19 cellular contexts compared by ENCODE assay signal in the genomic region with DNA sequence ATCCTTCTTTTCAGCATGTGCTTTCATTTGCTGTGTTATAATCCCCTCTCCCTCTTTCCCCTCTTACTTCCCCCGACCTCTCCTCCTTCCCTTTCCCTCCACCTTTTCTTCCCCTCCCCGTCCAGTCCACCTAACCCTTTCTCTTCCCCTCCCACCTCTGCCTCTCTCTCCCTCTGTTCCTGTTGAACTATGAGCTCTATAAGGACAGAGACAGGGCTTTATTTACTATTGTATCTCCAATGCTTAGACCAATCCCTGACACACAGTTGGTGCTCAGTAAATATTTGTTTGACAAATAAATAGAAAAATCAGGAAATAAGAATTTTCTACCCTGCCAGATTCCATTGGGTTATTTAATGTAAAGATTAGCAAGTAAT.
DNase-seq lines count a peak whose midpoint lies in the region; ATAC-seq and TF ChIP-seq lines count a peak whose summit lies in the region.
"Had no signal": no experiment of that assay in that cellular context is flagged by ENCODE, and none has a peak within 500 bp of the region (broad histone marks: within the 10 kb centered on the region; RNA-seq: fewer than 3 reads in every experiment).

No MANE protein-coding gene starts in this region.

- H3K27ac ChIP-seq in H9 (ENCODE audit: insufficient read length, low read depth, low read length) (no peak overlapping the region), WERI-Rb-1 (peak overlapping the region; percentile 4; the same call in 1 of the 2 replicates), iPS-20b (ENCODE audit: low read length) (no peak overlapping the region), smooth muscle cell (ENCODE audit: low read depth) (no peak overlapping the region)
- H3K27ac ChIP-seq: Peyer's patch had no signal

- no peak overlapping the region for H3K56ac ChIP-seq in H9 (ENCODE audit: insufficient read length, low read depth, low read length)

- no peak overlapping the region for H4K5ac ChIP-seq in H9 (ENCODE audit: insufficient read length, low read depth, low read length)

- peaks cover 17 to 25% of the 10 kb centered on the region in 2 experiments for H3K4me1 Mint-ChIP-seq in H9

- H3K9me3 Mint-ChIP-seq in H9 = no peaks in the 10 kb centered on the region

- H2BK5ac ChIP-seq in H9 (ENCODE audit: insufficient read length, low read length) = no peak overlapping the region

- H2BK120ac ChIP-seq in H9 (ENCODE audit: low read depth, low read length, poor library complexity, severe bottlenecking) = no peak overlapping the region

- H3K79me1 ChIP-seq in H9 (ENCODE audit: insufficient read depth, low read depth, low read length, poor library complexity, severe bottlenecking) = no peaks in the 10 kb centered on the region

- peak overlapping the region; percentile 17 for H3K4me2 ChIP-seq in H9 (ENCODE audit: insufficient read depth, insufficient read length, low read length)
- no peak overlapping the region for H3K4me2 ChIP-seq in smooth muscle cell
- H3K4me2 ChIP-seq: SK-N-SH had no signal

- no peaks in the 10 kb centered on the region for H3K36me3 Mint-ChIP-seq in H9 (ENCODE audit: insufficient read depth in 1 of 3, low read depth in 3 of 3)
- H3K36me3 Mint-ChIP-seq: CD8-positive, alpha-beta memory T cell had no signal

- H3T11ph ChIP-seq in H9 (ENCODE audit: low read length) = no peak overlapping the region

- H3K36me3 ChIP-seq in WERI-Rb-1 = no peaks in the 10 kb centered on the region
- no peaks in the 10 kb centered on the region for H3K36me3 ChIP-seq in iPS-20b (ENCODE audit: insufficient read depth, low read depth, low read length)
- no peaks in the 10 kb centered on the region for H3K36me3 ChIP-seq in smooth muscle cell (ENCODE audit: low read depth)
- H3K36me3 ChIP-seq: BE2C, MG63, Peyer's patch had no signal

- H3K4ac ChIP-seq in H9 (ENCODE audit: low read depth, low read length) = no peak overlapping the region

- ATAC-seq in HG03469 (IDR thresholded peaks at IDR 0.05; ENCODE audit: unreplicated experiment) = no peak

- H3K9ac ChIP-seq in H9 (ENCODE audit: extremely low read depth, insufficient read length, low read length) (no peak overlapping the region), iPS-20b (ENCODE audit: low read depth, low read length) (no peak overlapping the region), smooth muscle cell (ENCODE audit: low read depth) (no peak overlapping the region)
- H3K9ac ChIP-seq: SK-N-SH had no signal

- H3K27ac Mint-ChIP-seq in H9 = peak overlapping the region in 2 of 3 experiments; percentile 34 to 84; a peak in 3 of 7 replicates
- H3K27ac Mint-ChIP-seq: CD8-positive, alpha-beta memory T cell had no signal

- no peak overlapping the region for H3K14ac ChIP-seq in H9 (ENCODE audit: insufficient read depth, low read length)

- intact Hi-C loops in head of caudate nucleus (cut with DNase I) = loop anchor here (10.0 kb wide), 1 partner anchor 549 kb away; no protein-coding TSS in a partner anchor

- no peak overlapping the region for H4K91ac ChIP-seq in H9 (ENCODE audit: insufficient read length, low read depth, low read length)

- TF ChIP-seq CTCF in H9 (conservative IDR thresholded peaks at IDR 0.05) (no peak), WERI-Rb-1 (IDR thresholded peaks at IDR 0.05; ENCODE audit: low read depth, low read length) (no peak), smooth muscle cell (IDR thresholded peaks at IDR 0.05; ENCODE audit: borderline replicate concordance, insufficient read depth, poor library complexity, severe bottlenecking) (no peak)

- H3K23me2 ChIP-seq in H9 (ENCODE audit: insufficient read length, low read depth, low read length, poor library complexity, severe bottlenecking) = no peaks in the 10 kb centered on the region

- H3K4me1 ChIP-seq in H9 (ENCODE audit: insufficient read depth, low read length) (peaks cover 7% of the 10 kb centered on the region; the same call in 1 of the 2 replicates), iPS-20b (ENCODE audit: insufficient read depth, low read length) (peaks cover 11% of the 10 kb centered on the region; the same call in 1 of the 2 replicates), smooth muscle cell (ENCODE audit: low read depth) (peaks cover 10% of the 10 kb centered on the region)
- H3K4me1 ChIP-seq: BE2C had no signal

- no peak overlapping the region for H3K4me3 ChIP-seq in WERI-Rb-1 (ENCODE audit: low read depth, low read length)
- peak overlapping the region; percentile 56 for H3K4me3 ChIP-seq in iPS-20b (ENCODE audit: low read length)
- H3K4me3 ChIP-seq in smooth muscle cell = no peak overlapping the region
- H3K4me3 ChIP-seq: MG63, Peyer's patch had no signal

- H2BK20ac ChIP-seq in H9 (ENCODE audit: low read depth, low read length, poor library complexity, severe bottlenecking) = no peak overlapping the region

- H2AK5ac ChIP-seq in H9 (ENCODE audit: insufficient read length, low read length) = no peak overlapping the region

- no peaks in the 10 kb centered on the region for H3F3A ChIP-seq in smooth muscle cell (ENCODE audit: low read depth)

- no peak overlapping the region for H3K23ac ChIP-seq in H9 (ENCODE audit: insufficient read length, low read depth, low read length)

- H3K79me2 ChIP-seq in H9 (ENCODE audit: insufficient read depth, low read length) = no peaks in the 10 kb centered on the region
- no peaks in the 10 kb centered on the region for H3K79me2 ChIP-seq in smooth muscle cell (ENCODE audit: low read depth)

- no peak overlapping the region for H2BK15ac ChIP-seq in H9 (ENCODE audit: low read depth, low read length)

- H3K18ac ChIP-seq in H9 (ENCODE audit: insufficient read length, low read depth, low read length) = no peak overlapping the region

- H3K4me3 Mint-ChIP-seq in H9 = peak overlapping the region; percentile 12 to 61; a peak in 3 of 5 replicates
- H3K4me3 Mint-ChIP-seq: CD8-positive, alpha-beta memory T cell had no signal

- H3K9me3 ChIP-seq in H9 (ENCODE audit: control insufficient read depth, low read depth, low read length) (no peaks in the 10 kb centered on the region), WERI-Rb-1 (ENCODE audit: severe bottlenecking) (no peaks in the 10 kb centered on the region), iPS-20b (ENCODE audit: insufficient read depth, low read depth, low read length) (no peaks in the 10 kb centered on the region), smooth muscle cell (replicated peaks; ENCODE audit: low read depth) (no peaks in the 10 kb centered on the region)
- H3K9me3 ChIP-seq: BE2C, MG63, Peyer's patch, SK-N-SH had no signal

- H4K20me1 ChIP-seq in H9 (ENCODE audit: control insufficient read depth, insufficient read depth, insufficient read length) (no peaks in the 10 kb centered on the region), smooth muscle cell (ENCODE audit: low read depth) (no peaks in the 10 kb centered on the region)

- no CpG with 5 or more reads among the region's 2 CpGs for WGBS in H9 (ENCODE audit: extremely low coverage, insufficient read length, low lambda C conversion rate)
- WGBS in smooth muscle cell (ENCODE audit: low lambda C conversion rate) = 14% methylated on average over 1 of the region's 2 CpGs

- H4K8ac ChIP-seq in H9 (replicated peaks; ENCODE audit: insufficient read length, low read depth, low read length) = no peak overlapping the region

- H2AFZ ChIP-seq in H9 (ENCODE audit: low read length) (no peak overlapping the region), smooth muscle cell (ENCODE audit: low read depth) (peak overlapping the region; percentile 41)

- H3K27me3 Mint-ChIP-seq in H9 (ENCODE audit: low read depth) = no peaks in the 10 kb centered on the region

- H3K27me3 ChIP-seq in H9 (ENCODE audit: insufficient read depth, low read length) (no peaks in the 10 kb centered on the region), WERI-Rb-1 (ENCODE audit: insufficient read depth, low read depth, severe bottlenecking) (no peaks in the 10 kb centered on the region), iPS-20b (ENCODE audit: insufficient read depth, low read length) (no peaks in the 10 kb centered on the region), smooth muscle cell (ENCODE audit: low read depth) (no peaks in the 10 kb centered on the region)
- H3K27me3 ChIP-seq: MG63, Peyer's patch had no signal

- DNase-seq in H9 (no peak), WERI-Rb-1 (peak; percentile 32), smooth muscle cell (lab: John Stamatoyannopoulos, UW; ENCODE audit: unreplicated experiment) (no peak), SKM-1 treated with dmso at 0.1 percent for 144 hours (lab: John Stamatoyannopoulos, UW; ENCODE audit: unreplicated experiment) (no peak), head of caudate nucleus (no peak)
- DNase-seq: BE2C; CD8-positive, alpha-beta memory T cell; EL; HCEC 1CT; KG1; MG63; NCI-H1105; NCI-H187; NCI-H774; Peyer's patch; Right ventricle myocardium superior; SK-N-SH had no signal

- H2BK12ac ChIP-seq in H9 (ENCODE audit: insufficient read length, low read depth, low read length) = no peak overlapping the region
